In the genomic region with DNA sequence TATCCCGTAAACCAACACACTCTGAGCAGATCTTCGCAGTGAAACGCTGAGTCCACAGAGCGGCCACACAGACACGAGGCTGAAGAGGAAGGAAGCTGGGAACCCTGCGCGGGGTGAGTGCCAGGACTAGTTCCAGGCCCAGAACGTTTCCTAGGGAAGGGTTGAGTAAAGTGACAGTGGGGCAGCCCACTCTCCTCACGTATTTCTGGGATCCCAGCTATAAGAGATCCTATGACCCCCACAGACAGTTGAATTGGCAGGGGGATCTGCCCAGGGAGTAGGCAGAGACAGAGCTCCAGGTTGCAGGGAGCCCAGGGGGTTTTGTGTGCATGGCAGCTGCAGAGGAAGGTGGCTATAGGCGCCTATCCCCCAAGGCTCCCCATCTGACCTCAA, we compare ENCODE assay signal across 1 cellular context.
TF ChIP-seq lines count a peak whose summit lies in the region.

No MANE protein-coding gene starts in this region.

TF ChIP-seq in K562, 482 proteins besides CTCF, POLR2A, EP300 and RAD21 (continued from another document):
- TF ChIP-seq, protein P1, sequence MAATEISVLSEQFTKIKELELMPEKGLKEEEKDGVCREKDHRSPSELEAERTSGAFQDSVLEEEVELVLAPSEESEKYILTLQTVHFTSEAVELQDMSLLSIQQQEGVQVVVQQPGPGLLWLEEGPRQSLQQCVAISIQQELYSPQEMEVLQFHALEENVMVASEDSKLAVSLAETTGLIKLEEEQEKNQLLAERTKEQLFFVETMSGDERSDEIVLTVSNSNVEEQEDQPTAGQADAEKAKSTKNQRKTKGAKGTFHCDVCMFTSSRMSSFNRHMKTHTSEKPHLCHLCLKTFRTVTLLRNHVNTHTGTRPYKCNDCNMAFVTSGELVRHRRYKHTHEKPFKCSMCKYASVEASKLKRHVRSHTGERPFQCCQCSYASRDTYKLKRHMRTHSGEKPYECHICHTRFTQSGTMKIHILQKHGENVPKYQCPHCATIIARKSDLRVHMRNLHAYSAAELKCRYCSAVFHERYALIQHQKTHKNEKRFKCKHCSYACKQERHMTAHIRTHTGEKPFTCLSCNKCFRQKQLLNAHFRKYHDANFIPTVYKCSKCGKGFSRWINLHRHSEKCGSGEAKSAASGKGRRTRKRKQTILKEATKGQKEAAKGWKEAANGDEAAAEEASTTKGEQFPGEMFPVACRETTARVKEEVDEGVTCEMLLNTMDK (IDR thresholded peaks at IDR 0.05; ENCODE audit: borderline replicate concordance, insufficient read depth, low read depth, low read length, poor library complexity, severe bottlenecking) = no peak
- no peak for TF ChIP-seq BHLHE40 (IDR thresholded peaks at IDR 0.05; ENCODE audit: low read length)
- TF ChIP-seq ZNF639 (CRISPR knock-in tag; conservative IDR thresholded peaks at IDR 0.05 in 1 of 2, IDR thresholded peaks at IDR 0.05 in 1 of 2) = no peak
- no peak for TF ChIP-seq KDM4B (IDR thresholded peaks at IDR 0.05; ENCODE audit: borderline replicate concordance in 2 of 2, low read depth in 1 of 2)
- TF ChIP-seq MCM3 (IDR thresholded peaks at IDR 0.05) = no peak
- no peak for TF ChIP-seq CCAR2 (IDR thresholded peaks at IDR 0.05; ENCODE audit: low read depth, low read length)
- TF ChIP-seq ZNF586 (CRISPR knock-in tag; conservative IDR thresholded peaks at IDR 0.05) = no peak
- no peak for TF ChIP-seq HDAC3 (IDR thresholded peaks at IDR 0.05; ENCODE audit: borderline replicate concordance, partially characterized antibody)
- no peak for TF ChIP-seq SMC3 (conservative IDR thresholded peaks at IDR 0.05; ENCODE audit: insufficient read depth, low read depth, low read length)
- TF ChIP-seq HDGF (IDR thresholded peaks at IDR 0.05) = no peak
- no peak for TF ChIP-seq ZNF253 (CRISPR knock-in tag; conservative IDR thresholded peaks at IDR 0.05)
- TF ChIP-seq ZBTB9 (CRISPR knock-in tag; IDR thresholded peaks at IDR 0.05) = no peak
- no peak for TF ChIP-seq ZNF57 (CRISPR knock-in tag; IDR thresholded peaks at IDR 0.05)
- no peak for TF ChIP-seq FOXK2 (conservative IDR thresholded peaks at IDR 0.05 in 1 of 2, IDR thresholded peaks at IDR 0.05 in 1 of 2; ENCODE audit: low read depth in 2 of 2)
- TF ChIP-seq ASH1L (IDR thresholded peaks at IDR 0.05; ENCODE audit: borderline replicate concordance, low read depth, partially characterized antibody) = no peak
- no peak for TF ChIP-seq DDX20 (tag; IDR thresholded peaks at IDR 0.05; ENCODE audit: low read depth)
- no peak for TF ChIP-seq TAF1 (IDR thresholded peaks at IDR 0.05; ENCODE audit: control insufficient read depth, extremely low read depth, insufficient read depth, low read length, severe bottlenecking)
- TF ChIP-seq, protein P2, sequence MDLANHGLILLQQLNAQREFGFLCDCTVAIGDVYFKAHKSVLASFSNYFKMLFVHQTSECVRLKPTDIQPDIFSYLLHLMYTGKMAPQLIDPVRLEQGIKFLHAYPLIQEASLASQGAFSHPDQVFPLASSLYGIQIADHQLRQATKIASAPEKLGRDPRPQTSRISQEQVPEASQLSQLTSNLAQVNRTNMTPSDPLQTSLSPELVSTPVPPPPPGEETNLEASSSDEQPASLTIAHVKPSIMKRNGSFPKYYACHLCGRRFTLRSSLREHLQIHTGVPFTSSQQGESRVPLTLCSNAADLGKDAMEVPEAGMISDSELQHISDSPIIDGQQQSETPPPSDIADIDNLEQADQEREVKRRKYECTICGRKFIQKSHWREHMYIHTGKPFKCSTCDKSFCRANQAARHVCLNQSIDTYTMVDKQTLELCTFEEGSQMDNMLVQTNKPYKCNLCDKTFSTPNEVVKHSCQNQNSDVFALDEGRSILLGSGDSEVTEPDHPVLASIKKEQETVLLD (IDR thresholded peaks at IDR 0.05) = no peak
- TF ChIP-seq ZNF609 (CRISPR knock-in tag; IDR thresholded peaks at IDR 0.05; ENCODE audit: borderline replicate concordance) = no peak
